ENCODE assay signal across 21 cellular contexts in the genomic region with DNA sequence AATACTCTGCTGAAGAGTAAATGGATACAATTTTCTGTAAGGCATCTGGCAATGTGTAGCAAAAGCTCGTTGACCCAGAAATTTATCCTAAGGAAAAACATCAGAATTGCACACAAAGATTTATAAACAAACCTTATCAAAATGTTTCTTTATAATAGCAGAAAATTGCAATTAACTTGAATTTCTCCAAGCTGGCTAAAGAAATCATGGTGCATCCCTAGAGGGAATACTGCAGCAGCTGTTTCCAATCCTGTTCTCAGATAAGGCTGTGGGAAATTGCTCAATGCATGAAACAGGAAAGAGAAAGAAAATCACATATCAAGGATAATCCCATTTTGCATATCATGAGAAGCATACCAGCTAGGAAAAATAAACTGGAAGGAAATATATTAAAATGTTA. TPM values are rescaled to one million over a fixed set of nuclear protein-coding genes. Genes with fewer than 3 reads are reported as not detected.
DNase-seq lines count a peak whose midpoint lies in the region; ATAC-seq and TF ChIP-seq lines count a peak whose summit lies in the region.
"Had no signal": no experiment of that assay in that cellular context is flagged by ENCODE, and none has a peak within 500 bp of the region (broad histone marks: within the 10 kb centered on the region; RNA-seq: fewer than 3 reads in every experiment).

No MANE protein-coding gene starts in this region.

- no peak overlapping the region for H3K4me3 ChIP-seq in right cardiac atrium (ENCODE audit: low read length)
- no peak overlapping the region for H3K4me3 ChIP-seq in psoas muscle
- H3K4me3 ChIP-seq: left lung, smooth muscle cell had no signal

- H3K27ac ChIP-seq in right cardiac atrium (ENCODE audit: low read length) = no peak overlapping the region
- no peak overlapping the region for H3K27ac ChIP-seq in psoas muscle
- H3K27ac ChIP-seq: KMS-11, left lung had no signal

- TF ChIP-seq CTCF in psoas muscle (IDR thresholded peaks at IDR 0.05) = no peak

- H3K36me3 ChIP-seq in psoas muscle (ENCODE audit: insufficient read depth in 1 of 2, low read depth in 1 of 2) = peaks cover 9 to 100% of the 10 kb centered on the region in 2 donors

- intact Hi-C loops in right cardiac atrium (cut with DNase I) (no loop called here), psoas muscle (cut with DNase I) (no loop called here)

- no peaks in the 10 kb centered on the region for H3K27me3 ChIP-seq in right cardiac atrium (ENCODE audit: control insufficient read depth, insufficient read depth)
- H3K27me3 ChIP-seq in psoas muscle (ENCODE audit: insufficient read depth in 3 of 3, low read length in 2 of 3) = no peaks in the 10 kb centered on the region
- H3K27me3 ChIP-seq: left lung had no signal

- ATAC-seq in right cardiac atrium (peak; percentile 34 to 51), HG02885 (IDR thresholded peaks at IDR 0.05; ENCODE audit: poor library complexity, unreplicated experiment) (no peak), psoas muscle (no peak)
- ATAC-seq: activated CD8-positive, alpha-beta T cell treated with anti-CD3 and anti-CD28 coated beads for 36 hours; left lung; T-helper 17 cell had no signal

- H3K4me1 ChIP-seq in right cardiac atrium (ENCODE audit: control insufficient read depth, insufficient read depth, low read length) = peaks cover 3% of the 10 kb centered on the region
- H3K4me1 ChIP-seq in psoas muscle = no peaks in the 10 kb centered on the region
- H3K4me1 ChIP-seq: left lung had no signal

- 51% methylated on average over 1 of the region's 1 CpG for WGBS in right cardiac atrium
- WGBS in psoas muscle, 3 donors = 57 to 63% (median 61%) methylated on average over 1 of the region's 1 CpG

- DNase-seq in LHCN-M2 (ENCODE audit: low read depth) (peak; percentile 50), dedifferentiated amniotic fluid mesenchymal stem cell (ENCODE audit: extremely low spot score) (peak; percentile 70), right cardiac atrium (no peak), NCI-H345 treated with DMSO at 0.1 percent for 48 hours (lab: John Stamatoyannopoulos, UW; ENCODE audit: unreplicated experiment) (no peak), iPS-NIHi7 (ENCODE audit: extremely low spot score) (no peak), psoas muscle (no peak)
- DNase-seq: activated CD8-positive, alpha-beta T cell treated with anti-CD3 and anti-CD28 coated beads for 36 hours; CD4-positive, alpha-beta memory T cell; left lung; naive B cell; NCI-H1436; NCI-H2081 treated with DMSO at 0.1 percent for 48 hours; NCI-H345; NCI-H82; stimulated activated CD4-positive, alpha-beta T cell treated with anti-CD3 and anti-CD28 coated beads, Interleukin-2, amount 100 ng/mL, for 24 hours; T-helper 17 cell; trophoblast cell had no signal

- no peaks in the 10 kb centered on the region for H3K9me3 ChIP-seq in right cardiac atrium (ENCODE audit: control insufficient read depth, low read length)
- H3K9me3 ChIP-seq in psoas muscle = no peaks in the 10 kb centered on the region
- H3K9me3 ChIP-seq: left lung had no signal

RNA-seq across cellular contexts. Expression of gene TACR2, which starts 18.7 kb away (rescaled TPM):
- total RNA-seq in LHCN-M2 (2014; rRNA removed) (0.29 TPM in 1 of 2 replicates, not detected in the other), right cardiac atrium (under 1 TPM; 0.26 to 0.53 (median 0.37) TPM), psoas muscle (under 1 TPM; 0.21 to 0.46 (median 0.23) TPM)
- 0.77 TPM for polyA plus RNA-seq in LHCN-M2 (2012)
- polyA plus RNA-seq in right cardiac atrium (0.27 TPM), psoas muscle (under 1 TPM; 0.25 to 0.61 (median 0.31) TPM)
- total RNA-seq: activated CD8-positive, alpha-beta T cell treated with anti-CD3 and anti-CD28 coated beads for 36 hours; Daoy; smooth muscle cell; T-helper 17 cell had no signal

RNA-seq across cellular contexts. Expression of gene TSPAN15, which starts 53.3 kb away (rescaled TPM):
- total RNA-seq in LHCN-M2 (2014; rRNA removed) = 1.5 and 2.0 TPM in 2 replicates
- polyA plus RNA-seq in LHCN-M2 (2012) = 2.4 TPM
- total RNA-seq in right cardiac atrium = 1 to 10 TPM; 5.3 to 8.7 (median 7.4) TPM
- polyA plus RNA-seq in right cardiac atrium = 11.5 TPM
- total RNA-seq in psoas muscle = 10 to 100 TPM in 1 of 4 donors, 1 to 10 TPM in 3; 6.3 to 35.0 (median 8.6) TPM
- polyA plus RNA-seq in psoas muscle = 10 to 100 TPM; 10.7 to 11.7 (median 11.6) TPM

Comparison
In these comparisons a context has a peak if more than half of its experiments do, and no peak if none do; other contexts are left out.
1. DNase-seq: peak in LHCN-M2 (single experiment) and dedifferentiated amniotic fluid mesenchymal stem cell (single experiment); none in right cardiac atrium (0 of 3), NCI-H345 treated with DMSO at 0.1 percent for 48 hours (single experiment), iPS-NIHi7 (single experiment) and psoas muscle (0 of 2).
2. ATAC-seq: peak in right cardiac atrium (2 of 2); none in HG02885 (single experiment) and psoas muscle (0 of 4).